Comparison of ENCODE assay signal across 30 cellular contexts in genomic region chr7:72313906-72314305, GRCh38.
"Had no signal": no experiment of that assay in that cellular context is flagged by ENCODE, and none has a peak within 500 bp of the region (broad histone marks: within the 10 kb centered on the region; RNA-seq: fewer than 3 reads in every experiment).

No MANE protein-coding gene starts in this region.

- H3K4me3 Mint-ChIP-seq: activated CD4-positive, alpha-beta memory T cell treated with anti-CD3 and anti-CD28 coated beads for 36 hours; activated naive CD4-positive, alpha-beta T cell treated with anti-CD3 and anti-CD28 coated beads, Interleukin-2, amount 10 ng/mL, durations not matched to agents 7 days and 5 days; activated naive CD8-positive, alpha-beta T cell; activated naive CD8-positive, alpha-beta T cell treated with anti-CD3 and anti-CD28 coated beads, Interleukin-2, amount 50 U/mL, for 24 hours; activated T-cell treated with anti-CD3 and anti-CD28 coated beads, Interleukin-2, amount 50 U/mL, for 4 hours; activated T-helper 1 cell treated with anti-CD3 and anti-CD28 coated beads, Interleukin-12 subunit alpha, Interleukin-12 subunit beta, Interleukin-2, Interleukin-4 antibody, amounts not matched to agents 30 ng/mL and 10 ng/mL and 1 ng/mL, durations not matched to agents 14 hours and 24 hours and 36 hours; central memory CD8-positive, alpha-beta T cell; T-helper 1 cell treated with Interleukin-12 subunit alpha and Interleukin-12 subunit beta and Interleukin-4 antibody, amounts not matched to agents 30 μg/mL and 1 μg/mL, for 36 hours; T-helper 2 cell treated with Interferon-gamma antibody and Interleukin-4, amounts not matched to agents 5 μg/mL and 100 μg/mL, for 36 hours had no signal

- FAIRE-seq: K562, TTC549 had no signal

- H3K4me1 ChIP-seq: SJCRH30 had no signal

- H3K27ac ChIP-seq: brain microvascular endothelial cell, cardiac muscle cell, SJCRH30, SK-N-MC had no signal

- H3K27me3 ChIP-seq: brain microvascular endothelial cell, cardiac muscle cell, SJCRH30 had no signal

- H3K9me3 Mint-ChIP-seq: central memory CD8-positive, alpha-beta T cell had no signal

- H3K9me3 ChIP-seq: SJCRH30 had no signal

- H3K36me3 ChIP-seq: brain microvascular endothelial cell, cardiac muscle cell, SJCRH30 had no signal

- H3K4me1 Mint-ChIP-seq: activated naive CD4-positive, alpha-beta T cell treated with anti-CD3 and anti-CD28 coated beads, Interleukin-2, amount 10 ng/mL, durations not matched to agents 7 days and 5 days; activated naive CD8-positive, alpha-beta T cell treated with anti-CD3 and anti-CD28 coated beads, Interleukin-2, amount 50 U/mL, for 24 hours; central memory CD8-positive, alpha-beta T cell had no signal

- DNase-seq: activated CD4-positive, alpha-beta memory T cell treated with anti-CD3 and anti-CD28 coated beads for 36 hours; activated CD4-positive, alpha-beta T cell treated with anti-CD3 and anti-CD28 coated beads for 4 hours; activated CD4-positive, alpha-beta T cell treated with anti-CD3 and anti-CD28 coated beads, Interleukin-2, amount 50 U/mL, for 1 hour; activated CD8-positive, alpha-beta memory T cell treated with anti-CD3 and anti-CD28 coated beads, Interleukin-2, amount 50 U/mL, for 4 hours; activated gamma-delta T cell treated with Interleukin-2 at 50 U/mL for 16 hours; activated naive CD4-positive, alpha-beta T cell treated with anti-CD3 and anti-CD28 coated beads, Interleukin-2, amount 10 ng/mL, durations not matched to agents 7 days and 5 days; activated naive CD8-positive, alpha-beta T cell treated with anti-CD3 and anti-CD28 coated beads, Interleukin-2, amount 50 U/mL, for 24 hours; activated T-cell treated with anti-CD3 and anti-CD28 coated beads for 4 hours; activated T-cell treated with anti-CD3 and anti-CD28 coated beads, Interleukin-2, amount 50 U/mL, for 4 hours; brain microvascular endothelial cell; MV-4-11; NCI-H1092; NCI-H1436 treated with DMSO at 0.1 percent for 48 hours; NCI-H1694 treated with DMSO at 0.1 percent for 48 hours; NCI-H2029; NCI-H345; NCI-H524 treated with DMSO at 0.1 percent for 48 hours; SHP77; SJCRH30 had no signal

- H3K4me3 ChIP-seq: cardiac muscle cell, K562, SJCRH30, SK-N-MC had no signal

- ATAC-seq: activated CD4-positive, CD25-positive, alpha-beta regulatory T cell treated with anti-CD3 and anti-CD28 coated beads, Interleukin-2, amount 50 U/mL, for 24 hours; activated naive CD8-positive, alpha-beta T cell treated with anti-CD3 and anti-CD28 coated beads, Interleukin-2, amount 50 U/mL, for 24 hours; activated T-cell treated with anti-CD3 and anti-CD28 coated beads, Interleukin-2, amount 50 U/mL, for 4 hours; K562; Panc1 had no signal

- H3K36me3 Mint-ChIP-seq: activated CD4-positive, alpha-beta memory T cell treated with anti-CD3 and anti-CD28 coated beads for 36 hours; activated naive CD4-positive, alpha-beta T cell treated with anti-CD3 and anti-CD28 coated beads, Interleukin-2, amount 10 ng/mL, durations not matched to agents 7 days and 5 days; activated naive CD8-positive, alpha-beta T cell had no signal

- H3K27me3 Mint-ChIP-seq: activated CD4-positive, alpha-beta memory T cell treated with anti-CD3 and anti-CD28 coated beads for 36 hours; activated naive CD4-positive, alpha-beta T cell treated with anti-CD3 and anti-CD28 coated beads, Interleukin-2, amount 10 ng/mL, durations not matched to agents 7 days and 5 days; activated naive CD8-positive, alpha-beta T cell; activated naive CD8-positive, alpha-beta T cell treated with anti-CD3 and anti-CD28 coated beads, Interleukin-2, amount 50 U/mL, for 24 hours; central memory CD8-positive, alpha-beta T cell had no signal

- H3K27ac Mint-ChIP-seq: activated CD4-positive, alpha-beta memory T cell treated with anti-CD3 and anti-CD28 coated beads for 36 hours; activated naive CD4-positive, alpha-beta T cell treated with anti-CD3 and anti-CD28 coated beads, Interleukin-2, amount 10 ng/mL, durations not matched to agents 7 days and 5 days; activated naive CD8-positive, alpha-beta T cell; activated naive CD8-positive, alpha-beta T cell treated with anti-CD3 and anti-CD28 coated beads, Interleukin-2, amount 50 U/mL, for 24 hours; activated T-helper 1 cell treated with anti-CD3 and anti-CD28 coated beads, Interleukin-12 subunit alpha, Interleukin-12 subunit beta, Interleukin-2, Interleukin-4 antibody, amounts not matched to agents 30 ng/mL and 10 ng/mL and 1 ng/mL, durations not matched to agents 14 hours and 24 hours and 36 hours; T-helper 1 cell treated with Interleukin-12 subunit alpha and Interleukin-12 subunit beta and Interleukin-4 antibody, amounts not matched to agents 30 μg/mL and 1 μg/mL, for 36 hours; T-helper 2 cell treated with Interferon-gamma antibody and Interleukin-4, amounts not matched to agents 5 μg/mL and 100 μg/mL, for 36 hours had no signal
